ENCODE assay signal across 18 cellular contexts in the genomic region with DNA sequence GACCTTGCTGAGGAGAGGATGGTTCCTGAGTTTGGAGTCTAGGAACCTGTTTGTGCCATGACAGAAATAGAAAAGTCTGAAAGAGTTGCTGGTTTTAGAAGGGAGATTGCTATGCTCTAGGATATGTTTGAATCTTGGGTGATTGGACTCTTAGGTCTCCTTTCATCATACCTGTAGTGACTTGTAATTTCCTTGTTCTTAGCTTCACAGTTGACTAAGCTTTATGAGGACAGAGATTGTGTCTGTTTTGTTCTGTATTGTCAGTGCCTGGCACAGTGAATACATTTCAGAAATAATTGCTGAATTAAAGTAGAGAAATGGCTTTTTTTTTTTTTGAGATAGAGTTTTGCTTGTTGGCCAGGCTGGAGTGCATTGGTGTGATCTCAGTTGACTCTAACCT. TPM values are rescaled to one million over a fixed set of nuclear protein-coding genes. Genes with fewer than 3 reads are reported as not detected.
DNase-seq lines count a peak whose midpoint lies in the region; ATAC-seq, FAIRE-seq and TF ChIP-seq lines count a peak whose summit lies in the region.
"Had no signal": no experiment of that assay in that cellular context is flagged by ENCODE, and none has a peak within 500 bp of the region (broad histone marks: within the 10 kb centered on the region; RNA-seq: fewer than 3 reads in every experiment).

No MANE protein-coding gene starts in this region.

- no peak overlapping the region for H2BK5ac ChIP-seq in neuronal stem cell (ENCODE audit: low read length)

- no peak overlapping the region for H3K4me3 ChIP-seq in GM12878
- H3K4me3 ChIP-seq in neuronal stem cell (ENCODE audit: low read length in 2 of 2), result no peak overlapping the region
- H3K4me3 ChIP-seq in lower leg skin (ENCODE audit: low read depth, poor library complexity, severe bottlenecking), result no peak overlapping the region
- H3K4me3 ChIP-seq: adrenal gland, gastrocnemius medialis, left ventricle myocardium inferior, testis had no signal

- RAD21 ChIA-PET in GM12878 (lab: Charles Lee; ENCODE audit: unreplicated experiment), result no interaction called here

- SMC1A ChIA-PET in GM12878 (lab: Charles Lee; ENCODE audit: uncharacterized antibody, unreplicated experiment), result interaction anchor here (0.6 kb wide), 2 partner anchors 20 to 109 kb away, joined by 3 to 4 read pairs; no protein-coding TSS in a partner anchor

- H3K79me2 ChIP-seq in GM12878 (ENCODE audit: control insufficient read depth, insufficient read depth, low read length), result peaks cover 18% of the 10 kb centered on the region

- H3K23ac ChIP-seq in neuronal stem cell (ENCODE audit: low read depth, low read length, poor library complexity), result no peak overlapping the region

- no peak overlapping the region for H3K9ac ChIP-seq in GM12878 (ENCODE audit: control insufficient read depth, insufficient read depth, low read length)
- no peak overlapping the region for H3K9ac ChIP-seq in neuronal stem cell (ENCODE audit: low read depth, low read length, poor library complexity)

- no peak overlapping the region for H3K4me2 ChIP-seq in GM12878 (ENCODE audit: control insufficient read depth, insufficient read depth)
- H3K4me2 ChIP-seq in neuronal stem cell (ENCODE audit: insufficient read depth, low read length, poor library complexity, severe bottlenecking), result no peak overlapping the region

- H4K91ac ChIP-seq in neuronal stem cell (ENCODE audit: low read depth, low read length, poor library complexity), result no peak overlapping the region

- H3K27ac ChIP-seq in GM12878 (ENCODE audit: control insufficient read depth, insufficient read depth) (no peak overlapping the region), neuronal stem cell (replicated peaks; ENCODE audit: low read length) (no peak overlapping the region)
- H3K27ac ChIP-seq: adrenal gland, gastrocnemius medialis, left ventricle myocardium inferior, testis had no signal

- H3K36me3 ChIP-seq in GM12878 (ENCODE audit: control insufficient read depth in 2 of 2, insufficient read depth in 2 of 2, low read length in 1 of 2) (peaks cover 1 to 4% of the 10 kb centered on the region in 2 experiments; a peak in 1 of 4 replicates), neuronal stem cell (replicated peaks in 1 of 2; ENCODE audit: control insufficient read depth in 2 of 2, insufficient read depth in 2 of 2, low read length in 2 of 2) (no peaks in the 10 kb centered on the region)
- H3K36me3 ChIP-seq: adrenal gland, gastrocnemius medialis had no signal

- peak; percentile 67 for DNase-seq in DMS79 treated with DMSO at 0.1 percent for 48 hours (lab: John Stamatoyannopoulos, UW)
- peak; percentile 27 for DNase-seq in KBM-7
- no peak for DNase-seq in GM12878 (ENCODE audit: low read depth, low spot score)
- DNase-seq in left colon, result no peak
- DNase-seq in neuronal stem cell (ENCODE audit: low spot score), result no peak
- no peak for DNase-seq in medulla oblongata (ENCODE audit: extremely low spot score)
- no peak for DNase-seq in lower leg skin (ENCODE audit: low spot score in 2 of 2)
- DNase-seq: activated effector memory CD4-positive, alpha-beta T cell treated with Interleukin-2 at 50 U/mL for 16 hours; adrenal gland; CD4-positive, alpha-beta memory T cell; dermis blood vessel endothelial cell; EL; gastrocnemius medialis; left ventricle myocardium inferior; nucleus accumbens; stimulated activated CD4-positive, alpha-beta T cell treated with anti-CD3 and anti-CD28 coated beads, Interleukin-12 subunit alpha, Interleukin-12 subunit beta, amount 100 ng/mL, for 4 hours; stimulated activated CD8-positive, alpha-beta memory T cell treated with anti-CD3 and anti-CD28 coated beads, Interleukin-4, amount 100 ng/mL, for 48 hours; testis had no signal

- POLR2A ChIA-PET in GM12878 (lab: Charles Lee), result interaction anchor here (0.7 kb wide), 1 partner anchor 14 kb away, joined by 4 read pairs; no protein-coding TSS in a partner anchor

- H3K9me3 ChIP-seq in GM12878 (replicated peaks; ENCODE audit: control insufficient read depth, insufficient read depth, low read length) (no peaks in the 10 kb centered on the region), neuronal stem cell (replicated peaks in 1 of 2; ENCODE audit: control insufficient read depth in 2 of 2, insufficient read depth in 1 of 2, low read depth in 1 of 2, low read length in 2 of 2) (no peaks in the 10 kb centered on the region)
- H3K9me3 ChIP-seq: adrenal gland, gastrocnemius medialis, left ventricle myocardium inferior, testis had no signal

- no peak overlapping the region for H3K4ac ChIP-seq in neuronal stem cell (ENCODE audit: low read length)

- CTCF ChIA-PET in GM12878 (lab: Yijun Ruan, JAX), result no interaction called here

- TF ChIP-seq POLR2A in GM12878 (IDR thresholded peaks at IDR 0.05; ENCODE audit: low read depth, low read length) (no peak), lower leg skin (IDR thresholded peaks at IDR 0.05) (no peak)

- no peak overlapping the region for H4K8ac ChIP-seq in neuronal stem cell (ENCODE audit: low read depth, low read length)

- H3K27me3 ChIP-seq in GM12878 (replicated peaks in 1 of 2; ENCODE audit: control insufficient read depth in 2 of 2, insufficient read depth in 2 of 2, low read length in 1 of 2), result no peaks in the 10 kb centered on the region
- no peaks in the 10 kb centered on the region for H3K27me3 ChIP-seq in neuronal stem cell (ENCODE audit: control insufficient read depth in 3 of 3, insufficient read depth in 3 of 3, low read depth in 1 of 3, low read length in 3 of 3)
- H3K27me3 ChIP-seq: adrenal gland, gastrocnemius medialis, testis had no signal

- no peak for TF ChIP-seq RAD21 in GM12878 (IDR thresholded peaks at IDR 0.05; ENCODE audit: insufficient read depth, low read depth, low read length)

- H2AFZ ChIP-seq in GM12878 (ENCODE audit: control insufficient read depth, low read depth, low read length), result no peak overlapping the region
- H2AFZ ChIP-seq in neuronal stem cell (ENCODE audit: low read length), result no peak overlapping the region

- no peaks in the 10 kb centered on the region; the same call in 1 of the 2 replicates for H4K20me1 ChIP-seq in GM12878 (ENCODE audit: control insufficient read depth, insufficient read depth)

- H3K79me1 ChIP-seq in neuronal stem cell (ENCODE audit: low read depth, low read length), result no peaks in the 10 kb centered on the region

- TF ChIP-seq CTCF in GM12878 (IDR thresholded peaks at IDR 0.05 in 2 of 3, conservative IDR thresholded peaks at IDR 0.05 in 1 of 3; ENCODE audit: control insufficient read depth in 2 of 3, extremely low read depth in 1 of 3, insufficient read depth in 1 of 3, low read depth in 3 of 3, low read length in 3 of 3) (no peak), lower leg skin (IDR thresholded peaks at IDR 0.05) (no peak)

- no TSS peak for BruUV-seq in GM12878 (replicated peaks; lab: Mats Ljungman, UMichigan)

- no peak overlapping the region for H2BK12ac ChIP-seq in neuronal stem cell (ENCODE audit: low read length)

- intact Hi-C loops in GM12878 (cut with micrococcal nuclease; ENCODE audit: unreplicated experiment), result no loop called here
- intact Hi-C loops in left colon (cut with DNase I, micrococcal nuclease), result no loop called here
- intact Hi-C loops in lower leg skin (cut with DNase I; ENCODE audit: low total_unique reads), result no loop called here

- in situ Hi-C loops in KBM-7 (cut with MboI; ENCODE audit: low pct_unique_long_range_greater_than_20kb, low sequenced_read_pairs), result no loop called here
- in situ Hi-C loops in GM12878 (cut with MboI), result no loop called here

- H2BK120ac ChIP-seq in neuronal stem cell (ENCODE audit: low read depth, low read length), result no peak overlapping the region

- ATAC-seq in GM12878 (no peak), left colon (peak; percentile 27)

- TF ChIP-seq EP300 in GM12878 (IDR thresholded peaks at IDR 0.05; ENCODE audit: borderline replicate concordance in 1 of 2, control insufficient read depth in 1 of 2, low read depth in 2 of 2, low read length in 2 of 2), result no peak

- FAIRE-seq in GM12878 (lab: Jason Lieb, UNC), result peak; percentile 68

- no peak overlapping the region for H3K14ac ChIP-seq in neuronal stem cell (ENCODE audit: low read length)

- H2AK5ac ChIP-seq in neuronal stem cell (ENCODE audit: low read depth, low read length), result no peak overlapping the region

- no peak overlapping the region for H2BK15ac ChIP-seq in neuronal stem cell (ENCODE audit: low read length)

- H3K4me1 ChIP-seq in GM12878 (ENCODE audit: control insufficient read depth, insufficient read depth, low read length) (no peaks in the 10 kb centered on the region), neuronal stem cell (ENCODE audit: control insufficient read depth in 2 of 2, insufficient read depth in 1 of 2, low read depth in 1 of 2, low read length in 2 of 2) (no peaks in the 10 kb centered on the region)
- H3K4me1 ChIP-seq: testis had no signal

- H3K18ac ChIP-seq in neuronal stem cell (ENCODE audit: low read length), result no peak overlapping the region

RNA-seq across cellular contexts. Expression of gene GAPVD1, which starts 31.5 kb away (rescaled TPM):
- total RNA-seq in GM12878 (2013; cell fraction: nucleolus; rRNA removed), result 170 and 181 TPM in 2 replicates
- total RNA-seq in GM12878 (2014; rRNA removed) (30.4 and 31.2 TPM in 2 replicates), GM12878 (2014; rRNA removed; fragmentation: Illumina TruSeq; extraction: Trizol) (27.6 and 31.6 TPM in 2 replicates), GM12878 (2021) (29.6 and 30.1 TPM in 2 replicates), left colon (10 to 100 TPM; 37.9 to 40.0 TPM), lower leg skin (10 to 100 TPM; 50.9 to 79.0 (median 53.4) TPM)
- 9.3 TPM for polyA plus RNA-seq in GM12878 (2011; ENCODE audit: low read depth)
- polyA plus RNA-seq in GM12878 (2011; rRNA removed) (15.9 and 17.8 TPM in 2 replicates), GM12878 (2014; fragmentation: Illumina TruSeq; extraction: Trizol) (22.1 and 23.3 TPM in 2 replicates), GM12878 (2014; fragmentation: Nextera tagmentation; extraction: Ambion mirVana) (1 to 10 TPM; 4.3 to 5.2 TPM), GM12878 (2014; rRNA removed) (16.1 and 17.4 TPM in 2 replicates), GM12878 (2016; fragmentation: Nextera tagmentation; extraction: Ambion mirVana) (10 to 100 TPM; 35.2 to 36.6 TPM)
- 10.1 and 14.8 TPM in 2 replicates for polyA plus RNA-seq in GM12878 (2011; cell fraction: cytosol; rRNA removed)
- 23.3 and 24.5 TPM in 2 replicates for polyA plus RNA-seq in GM12878 (2011; cell fraction: nucleus; rRNA removed)
- polyA plus RNA-seq in GM12878 (2012), result 10.3 and 11.8 TPM in 2 replicates
- polyA minus RNA-seq in GM12878 (2011; rRNA and poly(A)+ RNA removed), result 37.7 and 46.3 TPM in 2 replicates
- polyA minus RNA-seq in GM12878 (2011; cell fraction: cytosol; rRNA and poly(A)+ RNA removed), result 15.4 and 18.6 TPM in 2 replicates
- 27.9 and 39.5 TPM in 2 replicates for polyA minus RNA-seq in GM12878 (2011; cell fraction: nucleus; rRNA and poly(A)+ RNA removed)
- 12.0 TPM for polyA plus RNA-seq in neuronal stem cell (2013, experiment 1 of 2)
- 12.0 TPM for polyA plus RNA-seq in neuronal stem cell (2013, experiment 2 of 2)

RNA-seq across cellular contexts. Expression of gene HSPA5, which starts 52.0 kb away (rescaled TPM):
- total RNA-seq in GM12878 (2013; cell fraction: nucleolus; rRNA removed), result 30.1 and 31.5 TPM in 2 replicates
- total RNA-seq in GM12878 (2014; rRNA removed) (53.0 and 70.1 TPM in 2 replicates), GM12878 (2014; rRNA removed; fragmentation: Illumina TruSeq; extraction: Trizol) (45.7 and 46.5 TPM in 2 replicates), GM12878 (2021) (162 and 182 TPM in 2 replicates), left colon (100 to 1,000 TPM; 193 to 227 TPM), lower leg skin (10 to 100 TPM; 55.9 to 72.3 (median 65.7) TPM)
- polyA plus RNA-seq in GM12878 (2011; ENCODE audit: low read depth), result 200 TPM
- polyA plus RNA-seq in GM12878 (2011; rRNA removed) (67.2 and 86.2 TPM in 2 replicates), GM12878 (2014; fragmentation: Illumina TruSeq; extraction: Trizol) (202 and 218 TPM in 2 replicates), GM12878 (2014; fragmentation: Nextera tagmentation; extraction: Ambion mirVana) (100 to 1,000 TPM in 1 of 2 experiments, 10 to 100 TPM in 1; 39.8 to 105 TPM), GM12878 (2014; rRNA removed) (105 and 114 TPM in 2 replicates), GM12878 (2016; fragmentation: Nextera tagmentation; extraction: Ambion mirVana) (100 to 1,000 TPM; 495 to 517 TPM)
- polyA plus RNA-seq in GM12878 (2011; cell fraction: cytosol; rRNA removed), result 59.4 and 64.0 TPM in 2 replicates
- polyA plus RNA-seq in GM12878 (2011; cell fraction: nucleus; rRNA removed), result 54.5 and 56.6 TPM in 2 replicates
- polyA plus RNA-seq in GM12878 (2012), result 235 and 250 TPM in 2 replicates
- 61.8 and 82.7 TPM in 2 replicates for polyA minus RNA-seq in GM12878 (2011; rRNA and poly(A)+ RNA removed)
- polyA minus RNA-seq in GM12878 (2011; cell fraction: cytosol; rRNA and poly(A)+ RNA removed), result 62.5 and 64.2 TPM in 2 replicates
- polyA minus RNA-seq in GM12878 (2011; cell fraction: nucleus; rRNA and poly(A)+ RNA removed), result 19.9 and 26.7 TPM in 2 replicates
- polyA plus RNA-seq in neuronal stem cell (2013, experiment 1 of 2), result 77.9 TPM
- 76.9 TPM for polyA plus RNA-seq in neuronal stem cell (2013, experiment 2 of 2)

Comparison
In these comparisons a context has a peak if more than half of its experiments do, and no peak if none do; other contexts are left out.
1. DNase-seq: peak in DMS79 treated with DMSO at 0.1 percent for 48 hours (single experiment) and KBM-7 (single experiment); none in GM12878 (single experiment), left colon (0 of 2), neuronal stem cell (single experiment), medulla oblongata (single experiment) and lower leg skin (0 of 2).